Comparison of ENCODE assay signal across 6 cellular contexts in genomic region chr11:2193887-2194595, GRCh38. TPM values are rescaled to one million over a fixed set of nuclear protein-coding genes. Genes with fewer than 3 reads are reported as not detected.
"Had no signal": no experiment of that assay in that cellular context is flagged by ENCODE, and none has a peak within 500 bp of the region (broad histone marks: within the 10 kb centered on the region; RNA-seq: fewer than 3 reads in every experiment).

No MANE protein-coding gene starts in this region.

RNA-seq across cellular contexts. Expression of gene TH, which starts 22.4 kb away (rescaled TPM):
- total RNA-seq: GM23248, H4, H7, HFFc6, HT1080, IMR-90 had no signal
- polyA plus RNA-seq: GM23248 had no signal

RNA-seq across cellular contexts. Expression of gene INS, which starts 33.0 kb away (rescaled TPM):
- total RNA-seq: GM23248, H4, H7, HFFc6, HT1080, IMR-90 had no signal
- polyA plus RNA-seq: GM23248, IMR-90 had no signal

RNA-seq across cellular contexts. Expression of gene IGF2, which starts 54.9 kb away (rescaled TPM):
- total RNA-seq: GM23248 had no signal
